2 cellular contexts compared by ENCODE assay signal in genomic region chr15:68618339-68619302, GRCh38.
TF ChIP-seq lines count a peak whose summit lies in the region.

No MANE protein-coding gene starts in this region.

TF ChIP-seq in liver, 16 proteins besides CTCF, POLR2A, EP300 and RAD21:
- TF ChIP-seq HNF4G (IDR thresholded peaks at IDR 0.05) (no peak), GABPA (IDR thresholded peaks at IDR 0.05 in 1 of 2, conservative IDR thresholded peaks at IDR 0.05 in 1 of 2) (no peak), YY1 (IDR thresholded peaks at IDR 0.05) (peak; percentile 22)
- TF ChIP-seq, protein P1, sequence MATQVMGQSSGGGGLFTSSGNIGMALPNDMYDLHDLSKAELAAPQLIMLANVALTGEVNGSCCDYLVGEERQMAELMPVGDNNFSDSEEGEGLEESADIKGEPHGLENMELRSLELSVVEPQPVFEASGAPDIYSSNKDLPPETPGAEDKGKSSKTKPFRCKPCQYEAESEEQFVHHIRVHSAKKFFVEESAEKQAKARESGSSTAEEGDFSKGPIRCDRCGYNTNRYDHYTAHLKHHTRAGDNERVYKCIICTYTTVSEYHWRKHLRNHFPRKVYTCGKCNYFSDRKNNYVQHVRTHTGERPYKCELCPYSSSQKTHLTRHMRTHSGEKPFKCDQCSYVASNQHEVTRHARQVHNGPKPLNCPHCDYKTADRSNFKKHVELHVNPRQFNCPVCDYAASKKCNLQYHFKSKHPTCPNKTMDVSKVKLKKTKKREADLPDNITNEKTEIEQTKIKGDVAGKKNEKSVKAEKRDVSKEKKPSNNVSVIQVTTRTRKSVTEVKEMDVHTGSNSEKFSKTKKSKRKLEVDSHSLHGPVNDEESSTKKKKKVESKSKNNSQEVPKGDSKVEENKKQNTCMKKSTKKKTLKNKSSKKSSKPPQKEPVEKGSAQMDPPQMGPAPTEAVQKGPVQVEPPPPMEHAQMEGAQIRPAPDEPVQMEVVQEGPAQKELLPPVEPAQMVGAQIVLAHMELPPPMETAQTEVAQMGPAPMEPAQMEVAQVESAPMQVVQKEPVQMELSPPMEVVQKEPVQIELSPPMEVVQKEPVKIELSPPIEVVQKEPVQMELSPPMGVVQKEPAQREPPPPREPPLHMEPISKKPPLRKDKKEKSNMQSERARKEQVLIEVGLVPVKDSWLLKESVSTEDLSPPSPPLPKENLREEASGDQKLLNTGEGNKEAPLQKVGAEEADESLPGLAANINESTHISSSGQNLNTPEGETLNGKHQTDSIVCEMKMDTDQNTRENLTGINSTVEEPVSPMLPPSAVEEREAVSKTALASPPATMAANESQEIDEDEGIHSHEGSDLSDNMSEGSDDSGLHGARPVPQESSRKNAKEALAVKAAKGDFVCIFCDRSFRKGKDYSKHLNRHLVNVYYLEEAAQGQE (IDR thresholded peaks at IDR 0.05), result no peak
- TF ChIP-seq, protein P2, sequence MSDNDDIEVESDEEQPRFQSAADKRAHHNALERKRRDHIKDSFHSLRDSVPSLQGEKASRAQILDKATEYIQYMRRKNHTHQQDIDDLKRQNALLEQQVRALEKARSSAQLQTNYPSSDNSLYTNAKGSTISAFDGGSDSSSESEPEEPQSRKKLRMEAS (IDR thresholded peaks at IDR 0.05), result peak; percentile 29

TF ChIP-seq in HepG2, 621 proteins besides CTCF, POLR2A, EP300 and RAD21:
- TF ChIP-seq KAT2B (IDR thresholded peaks at IDR 0.05; ENCODE audit: borderline replicate concordance, low read depth, low read length) (no peak), IKZF4 (CRISPR knock-in tag; IDR thresholded peaks at IDR 0.05; ENCODE audit: borderline replicate concordance, low read depth, not compliant biosample characterization) (no peak)
